Comparison of ENCODE assay signal across 31 cellular contexts in genomic region chr4:122229857-122230256, GRCh38.
"Had no signal": no experiment of that assay in that cellular context is flagged by ENCODE, and none has a peak within 500 bp of the region (broad histone marks: within the 10 kb centered on the region; RNA-seq: fewer than 3 reads in every experiment).

No MANE protein-coding gene starts in this region.

- ATAC-seq: activated naive CD4-positive, alpha-beta T cell treated with anti-CD3 and anti-CD28 coated beads, Interleukin-2, amount 50 U/mL, for 72 hours; activated T-cell treated with anti-CD3 and anti-CD28 coated beads, Interleukin-2, amount 50 U/mL, for 72 hours; WTC11 had no signal

- DNase-seq: activated CD4-positive, alpha-beta memory T cell treated with anti-CD3 and anti-CD28 coated beads, Interleukin-2, amount 10 ng/mL, durations not matched to agents 7 days and 5 days; activated CD4-positive, alpha-beta T cell treated with anti-CD3 and anti-CD28 coated beads for 1 hour; activated CD4-positive, alpha-beta T cell treated with anti-CD3 and anti-CD28 coated beads for 4 hours; activated CD4-positive, alpha-beta T cell treated with anti-CD3 and anti-CD28 coated beads, Interleukin-2, amount 10 ng/mL, durations not matched to agents 7 days and 5 days; activated CD4-positive, alpha-beta T cell treated with anti-CD3 and anti-CD28 coated beads, Interleukin-2, amount 50 U/mL, for 4 hours; activated CD8-positive, alpha-beta memory T cell treated with anti-CD3 and anti-CD28 coated beads, Interleukin-2, amount 50 U/mL, for 48 hours; activated gamma-delta T cell; activated naive CD4-positive, alpha-beta T cell; activated naive CD4-positive, alpha-beta T cell treated with anti-CD3 and anti-CD28 coated beads, Interleukin-2, amount 10 ng/mL, durations not matched to agents 7 days and 5 days; activated naive CD8-positive, alpha-beta T cell treated with anti-CD3 and anti-CD28 coated beads, Interleukin-2, amount 10 ng/mL, durations not matched to agents 7 days and 5 days; activated T-cell treated with anti-CD3 and anti-CD28 coated beads for 4 hours; activated T-cell treated with anti-CD3 and anti-CD28 coated beads, Interleukin-2, amount 50 U/mL, for 24 hours; activated T-cell treated with anti-CD3 and anti-CD28 coated beads, Interleukin-2, amount 50 U/mL, for 72 hours; central memory CD4-positive, alpha-beta T cell; colonic mucosa; effector CD8-positive, alpha-beta T cell; esophagus squamous epithelium; foreskin fibroblast; head of caudate nucleus; T-helper 1 cell; T-helper 2 cell had no signal

- H3K27me3 ChIP-seq: ascending aorta, breast epithelium, cardiac muscle cell, colonic mucosa, esophagus squamous epithelium had no signal

- H3K27ac ChIP-seq: ascending aorta, breast epithelium, cardiac muscle cell, colonic mucosa, epithelial cell of prostate, esophagus squamous epithelium, VCaP had no signal

- H3K4me3 ChIP-seq: ascending aorta, breast epithelium, cardiac muscle cell, colonic mucosa, esophagus squamous epithelium had no signal

- FAIRE-seq: endometrium, endothelial cell of umbilical vein had no signal

- H3K9me3 Mint-ChIP-seq: activated CD4-positive, alpha-beta memory T cell treated with anti-CD3 and anti-CD28 coated beads, Interleukin-2, amount 10 ng/mL, durations not matched to agents 7 days and 5 days; activated CD4-positive, alpha-beta T cell treated with anti-CD3 and anti-CD28 coated beads, Interleukin-2, amount 10 ng/mL, durations not matched to agents 7 days and 5 days; activated naive CD4-positive, alpha-beta T cell treated with anti-CD3 and anti-CD28 coated beads, Interleukin-2, amount 10 ng/mL, durations not matched to agents 7 days and 5 days; activated naive CD4-positive, alpha-beta T cell treated with anti-CD3 and anti-CD28 coated beads, Interleukin-2, amount 50 U/mL, for 72 hours; activated naive CD8-positive, alpha-beta T cell treated with anti-CD3 and anti-CD28 coated beads, Interleukin-2, amount 10 ng/mL, durations not matched to agents 7 days and 5 days; activated T-cell treated with anti-CD3 and anti-CD28 coated beads, Interleukin-2, amount 50 U/mL, for 24 hours; activated T-cell treated with anti-CD3 and anti-CD28 coated beads, Interleukin-2, amount 50 U/mL, for 72 hours; brain; WTC11 had no signal

- H3K27me3 Mint-ChIP-seq: activated CD4-positive, alpha-beta memory T cell treated with anti-CD3 and anti-CD28 coated beads, Interleukin-2, amount 10 ng/mL, durations not matched to agents 7 days and 5 days; activated CD4-positive, alpha-beta T cell treated with anti-CD3 and anti-CD28 coated beads, Interleukin-2, amount 10 ng/mL, durations not matched to agents 7 days and 5 days; activated naive CD4-positive, alpha-beta T cell treated with anti-CD3 and anti-CD28 coated beads, Interleukin-2, amount 10 ng/mL, durations not matched to agents 7 days and 5 days; activated naive CD8-positive, alpha-beta T cell treated with anti-CD3 and anti-CD28 coated beads, Interleukin-2, amount 10 ng/mL, durations not matched to agents 7 days and 5 days; activated T-cell treated with anti-CD3 and anti-CD28 coated beads, Interleukin-2, amount 50 U/mL, for 24 hours; brain had no signal

- H3K4me3 Mint-ChIP-seq: activated CD4-positive, alpha-beta memory T cell treated with anti-CD3 and anti-CD28 coated beads, Interleukin-2, amount 10 ng/mL, durations not matched to agents 7 days and 5 days; activated CD4-positive, alpha-beta T cell treated with anti-CD3 and anti-CD28 coated beads, Interleukin-2, amount 10 ng/mL, durations not matched to agents 7 days and 5 days; activated naive CD4-positive, alpha-beta T cell treated with anti-CD3 and anti-CD28 coated beads, Interleukin-2, amount 10 ng/mL, durations not matched to agents 7 days and 5 days; activated naive CD8-positive, alpha-beta T cell treated with anti-CD3 and anti-CD28 coated beads, Interleukin-2, amount 10 ng/mL, durations not matched to agents 7 days and 5 days; activated T-cell treated with anti-CD3 and anti-CD28 coated beads, Interleukin-2, amount 50 U/mL, for 24 hours; activated T-cell treated with anti-CD3 and anti-CD28 coated beads, Interleukin-2, amount 50 U/mL, for 72 hours; brain; WTC11 had no signal

- H3K9me3 ChIP-seq: ascending aorta, breast epithelium, colonic mucosa, esophagus squamous epithelium had no signal

- H3K4me1 ChIP-seq: ascending aorta, breast epithelium, colonic mucosa, esophagus squamous epithelium had no signal

- H3K27ac Mint-ChIP-seq: activated CD4-positive, alpha-beta memory T cell treated with anti-CD3 and anti-CD28 coated beads, Interleukin-2, amount 10 ng/mL, durations not matched to agents 7 days and 5 days; activated CD4-positive, alpha-beta T cell treated with anti-CD3 and anti-CD28 coated beads, Interleukin-2, amount 10 ng/mL, durations not matched to agents 7 days and 5 days; activated naive CD4-positive, alpha-beta T cell treated with anti-CD3 and anti-CD28 coated beads, Interleukin-2, amount 10 ng/mL, durations not matched to agents 7 days and 5 days; activated naive CD8-positive, alpha-beta T cell treated with anti-CD3 and anti-CD28 coated beads, Interleukin-2, amount 10 ng/mL, durations not matched to agents 7 days and 5 days; activated T-cell treated with anti-CD3 and anti-CD28 coated beads, Interleukin-2, amount 50 U/mL, for 24 hours; activated T-cell treated with anti-CD3 and anti-CD28 coated beads, Interleukin-2, amount 50 U/mL, for 72 hours; brain; WTC11 had no signal

- H3K36me3 ChIP-seq: colonic mucosa had no signal

- H3K4me1 Mint-ChIP-seq: WTC11 had no signal
